In genomic region chr5:136729901-136730355, GRCh38 we compare ENCODE assay signal across 13 cellular contexts.
A peak's percentile ranks its signal among the peaks of the same experiment; 100 is the strongest.
DNase-seq lines count a peak whose midpoint lies in the region; ATAC-seq and TF ChIP-seq lines count a peak whose summit lies in the region.
"Had no signal": no experiment of that assay in that cellular context is flagged by ENCODE, and none has a peak within 500 bp of the region (broad histone marks: within the 10 kb centered on the region; RNA-seq: fewer than 3 reads in every experiment).

No MANE protein-coding gene starts in this region.

- H3K36me3 ChIP-seq in Panc1 (ENCODE audit: control insufficient read depth, insufficient read depth, low read length) (no peaks in the 10 kb centered on the region), thoracic aorta (no peaks in the 10 kb centered on the region), prostate gland (no peaks in the 10 kb centered on the region)
- H3K36me3 ChIP-seq: stomach had no signal

- ATAC-seq in Panc1 (peak; percentile 89), thoracic aorta (ENCODE audit: insufficient number of reproducible peaks, low FRiP score, low read depth) (peak; percentile 62), HG03095 (IDR thresholded peaks at IDR 0.05; ENCODE audit: unreplicated experiment) (no peak), HG03520 (IDR thresholded peaks at IDR 0.05; ENCODE audit: unreplicated experiment) (no peak)
- ATAC-seq: effector memory CD8-positive, alpha-beta T cell had no signal

- intact Hi-C loops in Panc1 (cut with micrococcal nuclease; ENCODE audit: unreplicated experiment), result no loop called here
- intact Hi-C loops in prostate gland (cut with DNase I), result no loop called here

- no TSS peak for BruUV-seq in Panc1 (replicated peaks; lab: Mats Ljungman, UMichigan)

- WGBS in prostate gland, result 49% methylated on average over 4 of the region's 4 CpGs

- H3K27ac ChIP-seq in Panc1 (ENCODE audit: low read length) (no peak overlapping the region), thoracic aorta (no peak overlapping the region), prostate gland (no peak overlapping the region)
- H3K27ac ChIP-seq: stomach had no signal

- H3K4me1 ChIP-seq in Panc1 (ENCODE audit: control insufficient read depth, insufficient read depth, low read length), result no peaks in the 10 kb centered on the region; the same call in 1 of the 2 replicates
- peaks cover 0 to 14% of the 10 kb centered on the region in 2 donors for H3K4me1 ChIP-seq in thoracic aorta (ENCODE audit: control insufficient read depth in 1 of 2, low read depth in 2 of 2)
- H3K4me1 ChIP-seq in prostate gland (replicated peaks), result no peaks in the 10 kb centered on the region
- H3K4me1 ChIP-seq: stomach had no signal

- H3K4me3 ChIP-seq in Panc1 (ENCODE audit: low read depth in 2 of 2, low read length in 2 of 2), result no peak overlapping the region
- H3K4me3 ChIP-seq in thoracic aorta, result no peak overlapping the region
- H3K4me3 ChIP-seq in prostate gland, result no peak overlapping the region
- H3K4me3 ChIP-seq: stomach had no signal

- H3K27me3 ChIP-seq in Panc1 (ENCODE audit: control insufficient read depth, insufficient read depth, low read length), result no peaks in the 10 kb centered on the region
- no peaks in the 10 kb centered on the region for H3K27me3 ChIP-seq in thoracic aorta (replicated peaks; ENCODE audit: insufficient read depth)
- H3K27me3 ChIP-seq in prostate gland (replicated peaks; ENCODE audit: insufficient read depth), result no peaks in the 10 kb centered on the region
- H3K27me3 ChIP-seq: stomach had no signal

- no peak for TF ChIP-seq POLR2A in prostate gland (IDR thresholded peaks at IDR 0.05)

- CTCF ChIA-PET in Panc1 (lab: Charles Lee), result no interaction called here

- POLR2A ChIA-PET in Panc1 (lab: Charles Lee), result no interaction called here

- in situ Hi-C loops in Panc1 (cut with HindIII; ENCODE audit: low pct_unique_long_range_greater_than_20kb, low sequenced_read_pairs), result no loop called here

- H3K9me3 ChIP-seq in Panc1 (ENCODE audit: control insufficient read depth, insufficient read depth, low read depth, low read length), result no peaks in the 10 kb centered on the region
- H3K9me3 ChIP-seq in thoracic aorta, result no peaks in the 10 kb centered on the region
- H3K9me3 ChIP-seq in prostate gland, result no peaks in the 10 kb centered on the region
- H3K9me3 ChIP-seq: stomach had no signal

- no peak for TF ChIP-seq CTCF in Panc1 (IDR thresholded peaks at IDR 0.05)
- TF ChIP-seq CTCF in thoracic aorta (IDR thresholded peaks at IDR 0.05), result no peak
- no peak for TF ChIP-seq CTCF in prostate gland (IDR thresholded peaks at IDR 0.05)

- DNase-seq in NCI-H510A treated with DMSO at 0.1 percent for 48 hours (lab: John Stamatoyannopoulos, UW), result peak; percentile 42
- DNase-seq in NCI-H510A (lab: John Stamatoyannopoulos, UW), result no peak
- DNase-seq in Panc1 (ENCODE audit: low read depth, low spot score), result peak; percentile 71
- DNase-seq in dermis blood vessel endothelial cell, result peak; percentile 36
- no peak for DNase-seq in thoracic aorta (ENCODE audit: low spot score)
- DNase-seq in prostate gland (ENCODE audit: low spot score), result no peak
- DNase-seq: ACHN; activated naive CD8-positive, alpha-beta T cell treated with anti-CD3 and anti-CD28 coated beads, Interleukin-2, amount 10 ng/mL, durations not matched to agents 7 days and 5 days; effector memory CD8-positive, alpha-beta T cell; naive B cell; stomach had no signal

Comparison
In these comparisons a context has a peak if more than half of its experiments do, and no peak if none do; other contexts are left out.
1. DNase-seq: peak in NCI-H510A treated with DMSO at 0.1 percent for 48 hours (single experiment), Panc1 (single experiment) and dermis blood vessel endothelial cell (single experiment); none in NCI-H510A (single experiment), thoracic aorta (single experiment) and prostate gland (single experiment).
2. ATAC-seq: peak in Panc1 (single experiment) and thoracic aorta (single experiment); none in HG03095 (single experiment) and HG03520 (single experiment).